ENCODE assay signal across 18 cellular contexts in the genomic region with DNA sequence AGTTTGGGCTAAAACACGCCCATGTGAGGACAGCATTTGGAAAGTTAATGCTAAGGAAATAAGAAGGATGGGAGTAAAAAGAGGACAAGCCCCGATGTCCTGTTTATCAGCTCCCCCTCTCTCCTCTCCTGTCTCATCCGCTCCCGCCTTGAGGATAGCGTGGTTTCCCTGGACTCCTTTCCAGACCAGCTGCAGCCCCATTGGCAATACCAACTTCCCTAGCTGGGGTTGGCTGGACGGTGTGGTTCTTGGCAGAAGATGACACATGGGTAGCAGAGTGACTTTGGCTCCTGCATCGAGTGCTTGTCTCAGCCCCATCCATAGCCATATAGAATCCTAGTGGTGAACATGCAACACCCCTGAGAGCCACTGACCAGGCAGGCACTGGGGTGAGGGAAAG.
"Had no signal": no experiment of that assay in that cellular context is flagged by ENCODE, and none has a peak within 500 bp of the region (broad histone marks: within the 10 kb centered on the region; RNA-seq: fewer than 3 reads in every experiment).

No MANE protein-coding gene starts in this region.

- DNase-seq: activated CD4-positive, alpha-beta memory T cell treated with anti-CD3 and anti-CD28 coated beads for 36 hours; activated CD4-positive, alpha-beta T cell treated with anti-CD3 and anti-CD28 coated beads for 1 hour; activated gamma-delta T cell treated with Interleukin-2 at 50 U/mL for 16 hours; activated naive CD8-positive, alpha-beta T cell treated with anti-CD3 and anti-CD28 coated beads for 36 hours; activated T-cell treated with anti-CD3 and anti-CD28 coated beads, Interleukin-2, amount 50 U/mL, for 48 hours; cerebellar nuclear complex; dermis blood vessel endothelial cell; endodermal cell; erythroblast; left colon; mucosa of descending colon; ovary; stimulated activated CD4-positive, alpha-beta T cell treated with anti-CD3 and anti-CD28 coated beads, Interleukin-4, amount 100 ng/mL, for 4 hours; tibial artery had no signal

- H3K36me3 Mint-ChIP-seq: activated naive CD8-positive, alpha-beta T cell treated with anti-CD3 and anti-CD28 coated beads for 36 hours; natural killer cell treated with Interleukin-12 subunit alpha and Interleukin-12 subunit beta and Interleukin-15 and Interleukin-18, amount 100 ng/mL, for 72 hours had no signal

- H3K27me3 ChIP-seq: ovary, tibial artery, vagina had no signal

- H3K4me3 ChIP-seq: mucosa of descending colon, ovary, skin epidermis, tibial artery, vagina had no signal

- H3K4me3 Mint-ChIP-seq: activated CD4-positive, alpha-beta memory T cell treated with anti-CD3 and anti-CD28 coated beads for 36 hours; activated naive CD8-positive, alpha-beta T cell treated with anti-CD3 and anti-CD28 coated beads for 36 hours; endodermal cell; natural killer cell treated with Interleukin-12 subunit alpha and Interleukin-12 subunit beta and Interleukin-15 and Interleukin-18, amount 100 ng/mL, for 72 hours; T-helper 2 cell treated with Interferon-gamma antibody and Interleukin-4, amounts not matched to agents 5 μg/mL and 100 μg/mL, for 36 hours had no signal

- H3K9me3 ChIP-seq: mucosa of descending colon, ovary, tibial artery, vagina had no signal

- H3K27ac Mint-ChIP-seq: activated CD4-positive, alpha-beta memory T cell treated with anti-CD3 and anti-CD28 coated beads for 36 hours; activated naive CD8-positive, alpha-beta T cell treated with anti-CD3 and anti-CD28 coated beads for 36 hours; endodermal cell; T-helper 2 cell treated with Interferon-gamma antibody and Interleukin-4, amounts not matched to agents 5 μg/mL and 100 μg/mL, for 36 hours had no signal

- H3K36me3 ChIP-seq: ovary, tibial artery, vagina had no signal

- H3K9me3 Mint-ChIP-seq: activated CD4-positive, alpha-beta memory T cell treated with anti-CD3 and anti-CD28 coated beads for 36 hours; activated naive CD8-positive, alpha-beta T cell treated with anti-CD3 and anti-CD28 coated beads for 36 hours; endodermal cell; natural killer cell treated with Interleukin-12 subunit alpha and Interleukin-12 subunit beta and Interleukin-15 and Interleukin-18, amount 100 ng/mL, for 72 hours; T-helper 2 cell treated with Interferon-gamma antibody and Interleukin-4, amounts not matched to agents 5 μg/mL and 100 μg/mL, for 36 hours had no signal

- H3K27me3 Mint-ChIP-seq: activated CD4-positive, alpha-beta memory T cell treated with anti-CD3 and anti-CD28 coated beads for 36 hours; activated naive CD8-positive, alpha-beta T cell treated with anti-CD3 and anti-CD28 coated beads for 36 hours had no signal

- ATAC-seq: left colon; mucosa of descending colon; natural killer cell treated with Interleukin-12 subunit alpha and Interleukin-12 subunit beta and Interleukin-15 and Interleukin-18, amount 100 ng/mL, for 72 hours had no signal
